Comparison of ENCODE assay signal across 8 cellular contexts in genomic region chr9:34611811-34612787, GRCh38. TPM values are rescaled to one million over a fixed set of nuclear protein-coding genes. Genes with fewer than 3 reads are reported as not detected.
DNase-seq lines count a peak whose midpoint lies in the region; TF ChIP-seq lines count a peak whose summit lies in the region.

A gene with protein sequence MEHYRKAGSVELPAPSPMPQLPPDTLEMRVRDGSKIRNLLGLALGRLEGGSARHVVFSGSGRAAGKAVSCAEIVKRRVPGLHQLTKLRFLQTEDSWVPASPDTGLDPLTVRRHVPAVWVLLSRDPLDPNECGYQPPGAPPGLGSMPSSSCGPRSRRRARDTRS (minus strand): TSS chr9:34612097. CDS start chr9:34611296, 801 bp downstream.

- H3K9ac ChIP-seq in adipocyte (ENCODE audit: low read length) = peak within 1 kb of the TSS; percentile 99

- TF ChIP-seq POLR2A in transverse colon (IDR thresholded peaks at IDR 0.05) = peak; percentile 84

- peak within 1 kb of the TSS; percentile 84 to 93 (median 88) for H3K27ac ChIP-seq in transverse colon

- peak within 1 kb of the TSS; percentile 97 for H3K4me3 ChIP-seq in adipocyte (ENCODE audit: low read length)
- H3K4me3 ChIP-seq in transverse colon = peak within 1 kb of the TSS; percentile 44 to 86 (median 61)

- TF ChIP-seq EP300 in transverse colon (IDR thresholded peaks at IDR 0.05; ENCODE audit: low read depth) = no peak

- in situ Hi-C loops in transverse colon (cut with MboI; ENCODE audit: low pct_ligation_motif_present in 1 of 4, low pct_unique_long_range_greater_than_20kb in 1 of 4, low sequenced_read_pairs in 3 of 4) = no loop called here

- peak; percentile 54 for DNase-seq in GF-D8 (lab: John Stamatoyannopoulos, UW)
- DNase-seq in H4 (ENCODE audit: low spot score) = peak; percentile 67
- peak; percentile 83 for DNase-seq in M059J (ENCODE audit: low read depth)
- peak; percentile 77 for DNase-seq in T follicular helper cell (ENCODE audit: low read depth)
- peak; percentile 97 for DNase-seq in adipocyte (ENCODE audit: low read depth)
- peak; percentile 94 for DNase-seq in cardiac septum (ENCODE audit: low spot score)
- peak; percentile 88 for DNase-seq in pons (ENCODE audit: low spot score)
- peak; percentile 90 for DNase-seq in transverse colon

- H3K9me3 ChIP-seq in adipocyte (ENCODE audit: control insufficient read depth, low read length) (no peaks in the 10 kb centered on the region), transverse colon (no peaks in the 10 kb centered on the region)

- H3K27me3 ChIP-seq in adipocyte (replicated peaks; ENCODE audit: control insufficient read depth, insufficient read depth, low read length) (no peaks in the 10 kb centered on the region), transverse colon (no peaks in the 10 kb centered on the region)

- WGBS in transverse colon (ENCODE audit: low coverage in 1 of 2), 2 donors = 0% methylated on average over 2 to 64 of the region's 77 CpGs

- TF ChIP-seq CTCF in transverse colon (IDR thresholded peaks at IDR 0.05) = no peak

- intact Hi-C loops in cardiac septum (cut with DNase I) = loop anchor here (1.0 to 5.0 kb wide), 3 partner anchors 8 to 155 kb away; partner anchors contain the start of genes DCTN3, DNAI1, FAM219A and GALT
- intact Hi-C loops in transverse colon (cut with DNase I; ENCODE audit: low total_unique reads) = no loop called here

- H3K4me1 ChIP-seq in adipocyte (ENCODE audit: control insufficient read depth, insufficient read depth, low read length) (peaks cover 21% of the 10 kb centered on the region), transverse colon (peaks cover 3 to 23% (median 17%) of the 10 kb centered on the region in 4 donors)

- peaks cover 33% of the 10 kb centered on the region for H3K36me3 ChIP-seq in adipocyte (ENCODE audit: control insufficient read depth, insufficient read depth, low read length, severe bottlenecking)
- peaks cover 0 to 6% (median 2%) of the 10 kb centered on the region in 4 donors for H3K36me3 ChIP-seq in transverse colon

RNA-seq across cellular contexts. Expression of the gene that starts here (rescaled TPM):
- 52.8 and 59.3 TPM in 2 replicates for total RNA-seq in H4 (2014; rRNA removed; shearing (Covaris generic))
- total RNA-seq in M059J (2014; rRNA removed; shearing (Covaris generic)) = 16.7 and 23.3 TPM in 2 replicates
- total RNA-seq in cardiac septum (39.4 TPM), transverse colon (10 to 100 TPM in 2 of 4 donors, 1 to 10 TPM in 2; 3.0 to 65.5 (median 22.1) TPM)

Comparison
In these comparisons a context has a peak if more than half of its experiments do, and no peak if none do; other contexts are left out.
1. Peak in every context shown above with its lines: DNase-seq, H3K4me3 ChIP-seq and H3K27ac ChIP-seq.